ENCODE assay signal across 1 cellular context in genomic region chr11:66345316-66345649, GRCh38.
TF ChIP-seq lines count a peak whose summit lies in the region.

No MANE protein-coding gene starts in this region.

TF ChIP-seq in K562, 482 proteins besides CTCF, POLR2A, EP300 and RAD21:
- TF ChIP-seq SREBF2 (CRISPR knock-in tag; IDR thresholded peaks at IDR 0.05) (0 out of 2 replicates have a peak, but pooled peaks have one; percentile 44), NRF1 (conservative IDR thresholded peaks at IDR 0.05 in 1 of 2, IDR thresholded peaks at IDR 0.05 in 1 of 2) (0 out of 4 replicates have a peak, but pooled peaks have one; percentile 19 to 24), ZNF24 (IDR thresholded peaks at IDR 0.05) (no peak), ZBTB17 (CRISPR knock-in tag; IDR thresholded peaks at IDR 0.05) (0 out of 2 replicates have a peak, but pooled peaks have one; percentile 1), FUS (optimal IDR thresholded peaks at IDR 0.05; ENCODE audit: low read depth, low read length) (no peak), ZFX (CRISPR knock-in tag; IDR thresholded peaks at IDR 0.05) (peak; percentile 65), CXXC5 (CRISPR knock-in tag; IDR thresholded peaks at IDR 0.05) (0 out of 2 replicates have a peak, but pooled peaks have one; percentile 14), YY1 (IDR thresholded peaks at IDR 0.05; ENCODE audit: borderline replicate concordance in 1 of 3, control insufficient read depth in 1 of 3, extremely low read depth in 1 of 3, insufficient read depth in 3 of 3, insufficient read length in 1 of 3, insufficient replicate concordance in 2 of 3, low read depth in 1 of 3, low read length in 2 of 3) (peak in 1 of 3 experiments; percentile 0), NR2C2 (CRISPR knock-in tag; IDR thresholded peaks at IDR 0.05) (no peak), NR2C2 (tag; IDR thresholded peaks at IDR 0.05) (peak; percentile 7; the same call in 1 of the 2 replicates), GABPB1 (CRISPR knock-in tag; IDR thresholded peaks at IDR 0.05) (peak; percentile 12; the same call in 1 of the 2 replicates)
